8 cellular contexts compared by ENCODE assay signal in genomic region chr3:5019411-5020261, GRCh38. TPM values are rescaled to one million over a fixed set of nuclear protein-coding genes. Genes with fewer than 3 reads are reported as not detected.
DNase-seq lines count a peak whose midpoint lies in the region; ATAC-seq and TF ChIP-seq lines count a peak whose summit lies in the region.

No MANE protein-coding gene starts in this region.

- H3K27ac ChIP-seq in HEK293 (ENCODE audit: extremely low read depth, low read depth, low read length): no peak overlapping the region

- peaks cover 17% of the 10 kb centered on the region for H3K4me1 ChIP-seq in HEK293 (ENCODE audit: control insufficient read depth, insufficient read depth, low read length)

- H3K4me1 Mint-ChIP-seq in effector memory CD8-positive, alpha-beta T cell (ENCODE audit: low read depth in 2 of 2): peaks cover 31 to 35% of the 10 kb centered on the region in 2 donors
- peaks cover 67% of the 10 kb centered on the region for H3K4me1 Mint-ChIP-seq in nephron progenitor cell

- peaks cover 4% of the 10 kb centered on the region for H3K36me3 Mint-ChIP-seq in effector memory CD8-positive, alpha-beta T cell (ENCODE audit: insufficient read depth)
- no peaks in the 10 kb centered on the region for H3K36me3 Mint-ChIP-seq in nephron progenitor cell (ENCODE audit: low read depth)

- H3K36me3 ChIP-seq in HEK293 (ENCODE audit: control insufficient read depth in 2 of 2, insufficient read depth in 1 of 2, low read length in 2 of 2): no peaks in the 10 kb centered on the region

- H3K27ac Mint-ChIP-seq in effector memory CD8-positive, alpha-beta T cell: peak overlapping the region; percentile 75 to 90
- no peak overlapping the region for H3K27ac Mint-ChIP-seq in nephron progenitor cell

- CTCF ChIA-PET in HEK293 (lab: Yijun Ruan, JAX): interaction anchor here (4.9 kb wide), 1 partner anchor 39 kb away, joined by 30 read pairs; the partner anchor contains the start of gene BHLHE40

- H3K27me3 Mint-ChIP-seq in effector memory CD8-positive, alpha-beta T cell: no peaks in the 10 kb centered on the region
- H3K27me3 Mint-ChIP-seq in nephron progenitor cell (ENCODE audit: low read depth, poor library complexity): peaks cover 5% of the 10 kb centered on the region

- no peaks in the 10 kb centered on the region for H3K9me3 Mint-ChIP-seq in effector memory CD8-positive, alpha-beta T cell
- no peaks in the 10 kb centered on the region for H3K9me3 Mint-ChIP-seq in nephron progenitor cell

- POLR2A ChIA-PET in HEK293 (lab: Yijun Ruan, JAX): interaction anchor here (0.5 to 4.5 kb wide), 3 partner anchors 22 to 40 kb away, joined by 6 to 77 read pairs (median 50); partner anchors contain the start of gene BHLHE40

- intact Hi-C loops in sciatic nerve (cut with DNase I): no loop called here

- H3K4me3 Mint-ChIP-seq in effector memory CD8-positive, alpha-beta T cell: peak overlapping the region in 1 of 2 donors; percentile 43
- H3K4me3 Mint-ChIP-seq in nephron progenitor cell: no peak overlapping the region

- H3K4me3 ChIP-seq in HEK293 (ENCODE audit: low read depth, low read length): no peak overlapping the region

- peak; percentile 58 for ATAC-seq in effector memory CD8-positive, alpha-beta T cell (replicated peaks)
- no peak for ATAC-seq in sciatic nerve
- no peak for ATAC-seq in HG03135 (IDR thresholded peaks at IDR 0.05; ENCODE audit: unreplicated experiment)

- H3K9me3 ChIP-seq in HEK293 (ENCODE audit: control insufficient read depth, insufficient read depth, low read depth, low read length): no peaks in the 10 kb centered on the region

- TF ChIP-seq CTCF in HEK293 (tag by site-specific recombination; IDR thresholded peaks at IDR 0.05) (no peak), nephron progenitor cell (IDR thresholded peaks at IDR 0.05) (no peak)

- peak; percentile 79 to 85 for DNase-seq in activated CD4-positive, alpha-beta T cell treated with anti-CD3 and anti-CD28 coated beads, Interleukin-2, amount 50 U/mL, for 48 hours
- peak; percentile 44 to 49 (median 49) for DNase-seq in effector memory CD8-positive, alpha-beta T cell
- DNase-seq in stimulated activated CD4-positive, alpha-beta T cell treated with anti-CD3 and anti-CD28 coated beads, Interleukin-4, amount 100 ng/mL, for 48 hours (ENCODE audit: low read depth in 2 of 2): peak; percentile 58 to 70
- DNase-seq in sciatic nerve (ENCODE audit: low spot score) (no peak), NCI-H2081 (lab: John Stamatoyannopoulos, UW) (no peak), nephron progenitor cell (no peak)

TF ChIP-seq in HEK293, 187 proteins besides CTCF, POLR2A, EP300 and RAD21:
- TF ChIP-seq ZNF529 (tag by site-specific recombination; IDR thresholded peaks at IDR 0.05; ENCODE audit: insufficient replicate concordance) (no peak), SETDB1 (IDR thresholded peaks at IDR 0.05; ENCODE audit: insufficient read length, low read length) (no peak), KLF7 (tag by site-specific recombination; IDR thresholded peaks at IDR 0.05; ENCODE audit: borderline replicate concordance) (0 out of 2 replicates have a peak, but pooled peaks have one; percentile 14), PRDM1 (tag by site-specific recombination; IDR thresholded peaks at IDR 0.05) (no peak), PRDM4 (tag by site-specific recombination; IDR thresholded peaks at IDR 0.05) (no peak), MZF1 (tag by site-specific recombination; IDR thresholded peaks at IDR 0.05; ENCODE audit: borderline replicate concordance) (no peak), ZNF16 (tag by site-specific recombination; IDR thresholded peaks at IDR 0.05; ENCODE audit: low read depth) (no peak)

RNA-seq across cellular contexts. Expression of gene BHLHE40, which starts 40.4 kb away (rescaled TPM):
- total RNA-seq in sciatic nerve: 288 TPM

Comparison
In these comparisons a context has a peak if more than half of its experiments do, and no peak if none do; other contexts are left out.
1. DNase-seq: peak in activated CD4-positive, alpha-beta T cell treated with anti-CD3 and anti-CD28 coated beads, Interleukin-2, amount 50 U/mL, for 48 hours (2 of 2), effector memory CD8-positive, alpha-beta T cell (3 of 3) and stimulated activated CD4-positive, alpha-beta T cell treated with anti-CD3 and anti-CD28 coated beads, Interleukin-4, amount 100 ng/mL, for 48 hours (2 of 2); none in sciatic nerve (single experiment), NCI-H2081 (0 of 2) and nephron progenitor cell (single experiment).